Comparison of ENCODE assay signal across 7 cellular contexts in genomic region chr6:37185949-37186720, GRCh38. TPM values are rescaled to one million over a fixed set of nuclear protein-coding genes. Genes with fewer than 3 reads are reported as not detected.
DNase-seq lines count a peak whose midpoint lies in the region; ATAC-seq and TF ChIP-seq lines count a peak whose summit lies in the region.
"Not testable (repeated sequence)": the region's sequence is repeated elsewhere in the genome, so short reads cannot be mapped to it uniquely, and the experiment has no call there.

No MANE protein-coding gene starts in this region.

- not testable (repeated sequence) for H3K4me3 ChIP-seq in DND-41 (ENCODE audit: low read depth in 1 of 2, low read length in 2 of 2)

- H3K4me1 ChIP-seq in DND-41 (ENCODE audit: insufficient read depth, low read length): peaks cover 86% of the 10 kb centered on the region

- not testable (repeated sequence) for H2AFZ ChIP-seq in DND-41 (ENCODE audit: low read depth, low read length)

- TF ChIP-seq CTCF in DND-41 (IDR thresholded peaks at IDR 0.05; ENCODE audit: borderline replicate concordance, extremely low read depth, low read length, poor library complexity, severe bottlenecking): not testable (repeated sequence)

- CTCF ChIA-PET in T-cell (lab: Charles Lee): interaction anchor here (0.6 to 2.0 kb wide), 9 partner anchors 9 to 168 kb away, joined by 3 to 5 read pairs (median 3); no protein-coding TSS in a partner anchor
- CTCF ChIA-PET in activated CD4-positive, alpha-beta T cell treated with anti-CD3 and anti-CD28 coated beads, Interleukin-2, amount 10 ng/mL, durations not matched to agents 7 days and 5 days (lab: Charles Lee): interaction anchor here (1.1 to 5.3 kb wide), 9 partner anchors 8 to 168 kb away, joined by 4 to 43 read pairs (median 5); no protein-coding TSS in a partner anchor
- CTCF ChIA-PET in activated naive CD4-positive, alpha-beta T cell treated with anti-CD3 and anti-CD28 coated beads for 36 hours (lab: Charles Lee): interaction anchor here (1.3 to 3.2 kb wide), 5 partner anchors 12 to 24 kb away, joined by 4 to 16 read pairs (median 7); no protein-coding TSS in a partner anchor

- H3K27me3 ChIP-seq in DND-41 (ENCODE audit: insufficient read depth, low read length, poor library complexity): not testable (repeated sequence)

- H3K4me3 Mint-ChIP-seq in T-cell: peak overlapping the region in 1 of 3 donors; percentile 69
- not testable (repeated sequence) for H3K4me3 Mint-ChIP-seq in activated CD4-positive, alpha-beta T cell treated with anti-CD3 and anti-CD28 coated beads, Interleukin-2, amount 10 ng/mL, durations not matched to agents 7 days and 5 days; activated naive CD4-positive, alpha-beta T cell treated with anti-CD3 and anti-CD28 coated beads for 36 hours
- H3K4me3 Mint-ChIP-seq in dendritic cell treated with granulocyte-macrophage colony-stimulating factor and Interleukin-4, amounts not matched to agents 40 ng/mL and 50 ng/mL, for 4 days: peak overlapping the region; percentile 17
- H3K4me3 Mint-ChIP-seq in naive thymus-derived CD8-positive, alpha-beta T cell: peak overlapping the region in 8 of 10 donors; percentile 37 to 72 (median 61)

- H3K27ac Mint-ChIP-seq in T-cell: peak overlapping the region; percentile 57 to 96
- H3K27ac Mint-ChIP-seq in activated CD4-positive, alpha-beta T cell treated with anti-CD3 and anti-CD28 coated beads, Interleukin-2, amount 10 ng/mL, durations not matched to agents 7 days and 5 days: peak overlapping the region; percentile 95
- H3K27ac Mint-ChIP-seq in activated naive CD4-positive, alpha-beta T cell treated with anti-CD3 and anti-CD28 coated beads for 36 hours: peak overlapping the region; percentile 59
- H3K27ac Mint-ChIP-seq in dendritic cell treated with granulocyte-macrophage colony-stimulating factor and Interleukin-4, amounts not matched to agents 40 ng/mL and 50 ng/mL, for 4 days: peak overlapping the region; percentile 88
- H3K27ac Mint-ChIP-seq in naive thymus-derived CD8-positive, alpha-beta T cell: peak overlapping the region; percentile 87 to 97 (median 92)

- H3K9me3 Mint-ChIP-seq in T-cell; activated CD4-positive, alpha-beta T cell treated with anti-CD3 and anti-CD28 coated beads, Interleukin-2, amount 10 ng/mL, durations not matched to agents 7 days and 5 days; activated naive CD4-positive, alpha-beta T cell treated with anti-CD3 and anti-CD28 coated beads for 36 hours; dendritic cell treated with granulocyte-macrophage colony-stimulating factor and Interleukin-4, amounts not matched to agents 40 ng/mL and 50 ng/mL, for 4 days; naive thymus-derived CD8-positive, alpha-beta T cell: not testable (repeated sequence)

- H3K9me3 ChIP-seq in DND-41 (ENCODE audit: insufficient read depth, low read length, severe bottlenecking): not testable (repeated sequence)

- H4K20me1 ChIP-seq in DND-41 (ENCODE audit: insufficient read depth, low read length): not testable (repeated sequence)

- not testable (repeated sequence) for H3K79me2 ChIP-seq in DND-41 (ENCODE audit: insufficient read depth, low read length)

- not testable (repeated sequence) for H3K4me2 ChIP-seq in DND-41 (ENCODE audit: insufficient read depth, low read length)

- peaks cover 58 to 76% (median 74%) of the 10 kb centered on the region in 3 donors for H3K4me1 Mint-ChIP-seq in T-cell
- H3K4me1 Mint-ChIP-seq in activated CD4-positive, alpha-beta T cell treated with anti-CD3 and anti-CD28 coated beads, Interleukin-2, amount 10 ng/mL, durations not matched to agents 7 days and 5 days: peaks cover 72% of the 10 kb centered on the region
- peaks cover 68% of the 10 kb centered on the region for H3K4me1 Mint-ChIP-seq in activated naive CD4-positive, alpha-beta T cell treated with anti-CD3 and anti-CD28 coated beads for 36 hours (ENCODE audit: low read depth)
- peaks cover 39% of the 10 kb centered on the region for H3K4me1 Mint-ChIP-seq in dendritic cell treated with granulocyte-macrophage colony-stimulating factor and Interleukin-4, amounts not matched to agents 40 ng/mL and 50 ng/mL, for 4 days (ENCODE audit: low read depth)
- H3K4me1 Mint-ChIP-seq in naive thymus-derived CD8-positive, alpha-beta T cell: peaks cover 19 to 80% (median 57%) of the 10 kb centered on the region in 4 donors

- H3K9ac ChIP-seq in DND-41 (ENCODE audit: low read depth, low read length): not testable (repeated sequence)

- not testable (repeated sequence) for DNase-seq in DND-41; T-cell; activated CD4-positive, alpha-beta T cell treated with anti-CD3 and anti-CD28 coated beads, Interleukin-2, amount 10 ng/mL, durations not matched to agents 7 days and 5 days; activated naive CD4-positive, alpha-beta T cell treated with anti-CD3 and anti-CD28 coated beads for 36 hours; naive thymus-derived CD8-positive, alpha-beta T cell
- peak; percentile 87 for DNase-seq in MV-4-11 (lab: John Stamatoyannopoulos, UW)

- intact Hi-C loops in activated naive CD4-positive, alpha-beta T cell treated with anti-CD3 and anti-CD28 coated beads for 36 hours (cut with micrococcal nuclease); dendritic cell treated with granulocyte-macrophage colony-stimulating factor and Interleukin-4, amounts not matched to agents 40 ng/mL and 50 ng/mL, for 4 days (cut with micrococcal nuclease): not testable (repeated sequence)

- H3K27me3 Mint-ChIP-seq in T-cell; activated CD4-positive, alpha-beta T cell treated with anti-CD3 and anti-CD28 coated beads, Interleukin-2, amount 10 ng/mL, durations not matched to agents 7 days and 5 days; activated naive CD4-positive, alpha-beta T cell treated with anti-CD3 and anti-CD28 coated beads for 36 hours (ENCODE audit: low read depth); dendritic cell treated with granulocyte-macrophage colony-stimulating factor and Interleukin-4, amounts not matched to agents 40 ng/mL and 50 ng/mL, for 4 days; naive thymus-derived CD8-positive, alpha-beta T cell: not testable (repeated sequence)

- peak overlapping the region; percentile 24; the same call in 1 of the 2 replicates for H3K27ac ChIP-seq in DND-41 (ENCODE audit: low read length)

- not testable (repeated sequence) for H3K36me3 Mint-ChIP-seq in T-cell; activated naive CD4-positive, alpha-beta T cell treated with anti-CD3 and anti-CD28 coated beads for 36 hours (ENCODE audit: low read depth); dendritic cell treated with granulocyte-macrophage colony-stimulating factor and Interleukin-4, amounts not matched to agents 40 ng/mL and 50 ng/mL, for 4 days (ENCODE audit: low read depth); naive thymus-derived CD8-positive, alpha-beta T cell
- peaks cover 22% of the 10 kb centered on the region for H3K36me3 Mint-ChIP-seq in activated CD4-positive, alpha-beta T cell treated with anti-CD3 and anti-CD28 coated beads, Interleukin-2, amount 10 ng/mL, durations not matched to agents 7 days and 5 days (ENCODE audit: low read depth)

- H3K36me3 ChIP-seq in DND-41 (ENCODE audit: insufficient read depth, low read length): not testable (repeated sequence)

- POLR2A ChIA-PET in T-cell (lab: Charles Lee): interaction anchor here in 1 of 2 donors (0.5 to 0.7 kb wide), 2 partner anchors 9 to 163 kb away, joined by 3 to 5 read pairs; no protein-coding TSS in a partner anchor
- POLR2A ChIA-PET in activated CD4-positive, alpha-beta T cell treated with anti-CD3 and anti-CD28 coated beads, Interleukin-2, amount 10 ng/mL, durations not matched to agents 7 days and 5 days (lab: Charles Lee): not testable (repeated sequence)
- POLR2A ChIA-PET in naive thymus-derived CD8-positive, alpha-beta T cell (lab: Charles Lee): interaction anchor here (0.6 to 2.9 kb wide), 10 partner anchors 10 to 157 kb away, joined by 3 to 19 read pairs (median 5); no protein-coding TSS in a partner anchor

- not testable (repeated sequence) for ATAC-seq in DND-41 (ENCODE audit: insufficient read depth, low read depth); T-cell (replicated peaks in 1 of 4); naive thymus-derived CD8-positive, alpha-beta T cell

RNA-seq across cellular contexts. Expression of gene PIM1, which starts 16.2 kb away (rescaled TPM):
- total RNA-seq in T-cell: 100 to 1,000 TPM; 225 to 334 (median 313) TPM
- total RNA-seq in activated CD4-positive, alpha-beta T cell treated with anti-CD3 and anti-CD28 coated beads, Interleukin-2, amount 10 ng/mL, durations not matched to agents 7 days and 5 days: 100 to 1,000 TPM; 393 to 412 TPM
- total RNA-seq in activated naive CD4-positive, alpha-beta T cell treated with anti-CD3 and anti-CD28 coated beads for 36 hours: 100 to 1,000 TPM; 226 to 227 TPM
- total RNA-seq in naive thymus-derived CD8-positive, alpha-beta T cell: 10 to 100 TPM; 79.3 to 80.5 TPM
- polyA plus RNA-seq in naive thymus-derived CD8-positive, alpha-beta T cell: 100 to 1,000 TPM; 106 to 196 (median 182) TPM
